16 cellular contexts compared by ENCODE assay signal in the genomic region with DNA sequence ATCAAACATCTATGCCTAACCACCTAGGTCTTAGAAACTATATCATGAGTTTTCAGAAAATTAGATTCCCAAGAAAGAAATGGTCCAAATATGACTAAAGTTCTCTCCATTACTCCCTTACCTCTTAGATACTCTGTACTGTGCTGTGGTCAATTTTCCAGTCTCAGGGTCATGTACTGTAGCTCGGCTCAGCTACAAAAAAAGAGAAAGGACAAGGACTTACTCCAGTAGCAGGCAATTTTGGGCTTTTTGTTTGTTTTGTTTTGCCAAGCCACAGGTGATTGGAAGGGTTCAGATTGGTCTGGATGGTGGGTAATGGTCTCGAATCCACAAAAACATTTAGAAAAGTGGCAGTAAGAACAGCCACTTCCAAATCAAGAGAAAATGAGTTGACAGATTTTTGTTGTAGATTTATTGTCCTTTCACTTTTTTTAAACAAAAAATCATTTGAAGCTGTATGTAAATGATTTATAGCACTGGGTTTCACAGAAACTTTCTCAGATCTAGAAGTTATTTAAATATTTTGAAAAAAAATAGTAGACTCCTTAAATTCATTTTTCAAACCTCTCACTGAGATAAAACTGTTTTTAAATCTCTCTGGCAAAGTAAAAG. TPM values are rescaled to one million over a fixed set of nuclear protein-coding genes. Genes with fewer than 3 reads are reported as not detected.
DNase-seq lines count a peak whose midpoint lies in the region; ATAC-seq, FAIRE-seq and TF ChIP-seq lines count a peak whose summit lies in the region.
"Had no signal": no experiment of that assay in that cellular context is flagged by ENCODE, and none has a peak within 500 bp of the region (broad histone marks: within the 10 kb centered on the region; RNA-seq: fewer than 3 reads in every experiment).

No MANE protein-coding gene starts in this region.

- no peak overlapping the region for H3K14ac ChIP-seq in mesenchymal stem cell (ENCODE audit: low read length in 2 of 2)

- H2AFZ ChIP-seq in mesenchymal stem cell (ENCODE audit: low read depth, low read length): no peak overlapping the region

- TF ChIP-seq EP300 in A549 (IDR thresholded peaks at IDR 0.05): no peak

- H3K4me2 ChIP-seq in A549 (peak overlapping the region; percentile 39), mesenchymal stem cell (ENCODE audit: low read length, poor library complexity, severe bottlenecking) (no peak overlapping the region)

- H3K9me3 ChIP-seq in A549 (no peaks in the 10 kb centered on the region), mesenchymal stem cell (ENCODE audit: control insufficient read depth, low read length) (no peaks in the 10 kb centered on the region)
- H3K9me3 ChIP-seq: prostate gland had no signal

- no peak for TF ChIP-seq RAD21 in A549 (conservative IDR thresholded peaks at IDR 0.05 in 1 of 2, IDR thresholded peaks at IDR 0.05 in 1 of 2)

- no peak overlapping the region for H2BK5ac ChIP-seq in mesenchymal stem cell (ENCODE audit: low read depth, low read length, poor library complexity, severe bottlenecking)

- H3K23ac ChIP-seq in mesenchymal stem cell (ENCODE audit: low read length in 2 of 2): no peak overlapping the region

- FAIRE-seq in A549 (lab: Jason Lieb, UNC): no peak
- FAIRE-seq in colon (lab: Jason Lieb, UNC): peak; percentile 21
- FAIRE-seq: TTC549, urothelium cell line had no signal

- no peak overlapping the region for H4K8ac ChIP-seq in mesenchymal stem cell (ENCODE audit: low read length)

- peak overlapping the region; percentile 2 to 29; a peak in 3 of 6 replicates for H3K27ac ChIP-seq in A549
- H3K27ac ChIP-seq in mesenchymal stem cell (ENCODE audit: low read length, poor library complexity, severe bottlenecking): peak overlapping the region; percentile 5

- H2BK12ac ChIP-seq in mesenchymal stem cell (ENCODE audit: low read length in 2 of 2): no peak overlapping the region

- POLR2A ChIA-PET in A549 (lab: Yijun Ruan, JAX): no interaction called here

- H4K91ac ChIP-seq in mesenchymal stem cell (ENCODE audit: low read length): no peak overlapping the region

- H3K27me3 ChIP-seq in mesenchymal stem cell (ENCODE audit: control insufficient read depth in 1 of 2, insufficient read depth in 1 of 2, low read length in 2 of 2): no peaks in the 10 kb centered on the region

- no peak overlapping the region for H3K4ac ChIP-seq in mesenchymal stem cell (ENCODE audit: low read depth in 1 of 2, low read length in 2 of 2)

- no peak for TF ChIP-seq CTCF in A549 (IDR thresholded peaks at IDR 0.05)

- ATAC-seq in A549: no peak
- no peak for ATAC-seq in HG02763 (IDR thresholded peaks at IDR 0.05; ENCODE audit: unreplicated experiment)
- ATAC-seq in HG02798 (IDR thresholded peaks at IDR 0.05; ENCODE audit: poor library complexity, unreplicated experiment): no peak
- ATAC-seq: activated CD8-positive, alpha-beta T cell treated with anti-CD3 and anti-CD28 coated beads, Interleukin-2, amount 10 ng/mL, durations not matched to agents 7 days and 5 days had no signal

- no peak overlapping the region for H3K18ac ChIP-seq in mesenchymal stem cell (ENCODE audit: low read depth in 1 of 2, low read length in 2 of 2)

- H3K9ac ChIP-seq in mesenchymal stem cell (ENCODE audit: low read length): peak overlapping the region; percentile 80

- H3K36me3 ChIP-seq in mesenchymal stem cell (ENCODE audit: control insufficient read depth in 1 of 2, insufficient read depth in 2 of 2, low read depth in 1 of 2, low read length in 2 of 2): peaks cover 0 to 57% of the 10 kb centered on the region in 2 experiments
- H3K36me3 ChIP-seq: prostate gland had no signal

- H2BK15ac ChIP-seq in mesenchymal stem cell (ENCODE audit: low read depth, poor library complexity, severe bottlenecking): no peak overlapping the region

- no peak overlapping the region for H2AK5ac ChIP-seq in mesenchymal stem cell (ENCODE audit: low read length, severe bottlenecking)

- no peak for TF ChIP-seq POLR2A in A549 (IDR thresholded peaks at IDR 0.05; ENCODE audit: low read length)

- H3K4me3 ChIP-seq in A549 (no peak overlapping the region), mesenchymal stem cell (ENCODE audit: insufficient read depth in 1 of 2, low read depth in 1 of 2, low read length in 2 of 2) (no peak overlapping the region)
- H3K4me3 ChIP-seq: prostate gland had no signal

- CTCF ChIA-PET in A549 (lab: Yijun Ruan, JAX): interaction anchor here (0.6 to 1.0 kb wide), 3 partner anchors 16 to 24 kb away, joined by 3 to 4 read pairs (median 3); no protein-coding TSS in a partner anchor

- H3K4me1 ChIP-seq in A549 (peaks cover 30% of the 10 kb centered on the region), mesenchymal stem cell (ENCODE audit: control insufficient read depth, insufficient read depth, low read depth, low read length) (peaks cover 3% of the 10 kb centered on the region)
- H3K4me1 ChIP-seq: prostate gland had no signal

- WGBS in A549 (ENCODE audit: missing lambda C conversion rate): 86% methylated on average over 2 of the region's 2 CpGs
- 90% methylated on average over 1 of the region's 2 CpGs for WGBS in mesenchymal stem cell

- H3K79me1 ChIP-seq in mesenchymal stem cell (replicated peaks; ENCODE audit: low read length, poor library complexity, severe bottlenecking): peaks cover 7% of the 10 kb centered on the region

- DNase-seq in A549 (ENCODE audit: low read depth in 1 of 2, low spot score in 1 of 2) (no peak), M059J (ENCODE audit: low read depth) (peak; percentile 25), mesenchymal stem cell (no peak), SHP77 (lab: John Stamatoyannopoulos, UW) (no peak)
- DNase-seq in stimulated activated CD4-positive, alpha-beta T cell treated with anti-CD3 and anti-CD28 coated beads, Interleukin-15, amount 100 ng/mL, for 24 hours: no peak
- DNase-seq: activated CD8-positive, alpha-beta T cell treated with anti-CD3 and anti-CD28 coated beads, Interleukin-2, amount 10 ng/mL, durations not matched to agents 7 days and 5 days; activated gamma-delta T cell treated with Interleukin-2 at 50 U/mL for 16 hours; immature natural killer cell; NCI-H2029 treated with DMSO at 0.1 percent for 48 hours; SHP77 treated with DMSO at 0.1 percent for 48 hours had no signal

- no peak overlapping the region for H2BK120ac ChIP-seq in mesenchymal stem cell (ENCODE audit: low read depth, low read length)

TF ChIP-seq in A549, 52 proteins besides CTCF, POLR2A, EP300 and RAD21:
- TF ChIP-seq JUNB (IDR thresholded peaks at IDR 0.05): no peak
- no peak for TF ChIP-seq CBX2 (IDR thresholded peaks at IDR 0.05; ENCODE audit: borderline replicate concordance, low read depth)
- TF ChIP-seq CHD4 (IDR thresholded peaks at IDR 0.05; ENCODE audit: borderline replicate concordance): no peak
- no peak for TF ChIP-seq NR3C1 (IDR thresholded peaks at IDR 0.05)
- no peak for TF ChIP-seq FOSL2 (IDR thresholded peaks at IDR 0.05)
- TF ChIP-seq FOSL2 (CRISPR knock-in tag; IDR thresholded peaks at IDR 0.05): no peak
- no peak for TF ChIP-seq ZC3H11A (IDR thresholded peaks at IDR 0.05)
- no peak for TF ChIP-seq FOSB (CRISPR knock-in tag; IDR thresholded peaks at IDR 0.05)
- TF ChIP-seq RCOR1 (IDR thresholded peaks at IDR 0.05; ENCODE audit: low read depth, low read length): no peak
- no peak for TF ChIP-seq BHLHE40 (IDR thresholded peaks at IDR 0.05; ENCODE audit: low read depth, low read length)
- no peak for TF ChIP-seq GATA3 (IDR thresholded peaks at IDR 0.05; ENCODE audit: borderline replicate concordance)
TF ChIP-seq in A549: peak in this region for 0.

RNA-seq across cellular contexts. Expression of gene P4HA1, which starts 52.8 kb away (rescaled TPM):
- polyA plus RNA-seq in A549 (2011; rRNA removed) (46.1 and 49.0 TPM in 2 replicates), A549 (2017; fragmentation: RNase III; extraction: RNeasy Plus Mini Kit Qiagen cat#74134 plus additional on column Dnase treatment) (20.6 to 23.7 TPM (median 22.6 TPM) in 3 replicates)
- 6.6 and 6.9 TPM in 2 replicates for polyA plus RNA-seq in A549 (2012; cell fraction: cytosol; rRNA removed)
- 4.4 and 6.5 TPM in 2 replicates for polyA plus RNA-seq in A549 (2012; cell fraction: nucleus; rRNA removed)
- polyA minus RNA-seq in A549 (2011; rRNA and poly(A)+ RNA removed): 9.3 and 12.4 TPM in 2 replicates
- 165 and 206 TPM in 2 replicates for total RNA-seq in M059J (2014; rRNA removed; shearing (Covaris generic))
- 162 TPM for polyA plus RNA-seq in mesenchymal stem cell (2013, experiment 1 of 2)
- polyA plus RNA-seq in mesenchymal stem cell (2013, experiment 2 of 2): 170 TPM
